16 cellular contexts compared by ENCODE assay signal in genomic region chr7:155809947-155810606, GRCh38. TPM values are rescaled to one million over a fixed set of nuclear protein-coding genes. Genes with fewer than 3 reads are reported as not detected.
DNase-seq lines count a peak whose midpoint lies in the region; ATAC-seq and TF ChIP-seq lines count a peak whose summit lies in the region.
"Had no signal": no experiment of that assay in that cellular context is flagged by ENCODE, and none has a peak within 500 bp of the region (broad histone marks: within the 10 kb centered on the region; RNA-seq: fewer than 3 reads in every experiment).

No MANE protein-coding gene starts in this region.

- H3K9me2 ChIP-seq in GM23338 (ENCODE audit: insufficient read depth): no peaks in the 10 kb centered on the region

- H3K4me3 Mint-ChIP-seq in GM23338 (peak overlapping the region; percentile 56), WTC11 (peak overlapping the region; percentile 35)
- no peak overlapping the region for H3K4me3 Mint-ChIP-seq in activated naive CD4-positive, alpha-beta T cell treated with anti-CD3 and anti-CD28 coated beads, Interleukin-2, amount 10 ng/mL, durations not matched to agents 7 days and 5 days
- H3K4me3 Mint-ChIP-seq in activated naive CD4-positive, alpha-beta T cell treated with anti-CD3 and anti-CD28 coated beads for 36 hours: no peak overlapping the region
- H3K4me3 Mint-ChIP-seq: effector memory CD8-positive, alpha-beta T cell had no signal

- H3K9me3 Mint-ChIP-seq in GM23338: peaks cover 3% of the 10 kb centered on the region
- no peaks in the 10 kb centered on the region for H3K9me3 Mint-ChIP-seq in WTC11
- no peaks in the 10 kb centered on the region for H3K9me3 Mint-ChIP-seq in activated naive CD4-positive, alpha-beta T cell treated with anti-CD3 and anti-CD28 coated beads, Interleukin-2, amount 10 ng/mL, durations not matched to agents 7 days and 5 days
- H3K9me3 Mint-ChIP-seq in activated naive CD4-positive, alpha-beta T cell treated with anti-CD3 and anti-CD28 coated beads for 36 hours: no peaks in the 10 kb centered on the region
- H3K9me3 Mint-ChIP-seq: effector memory CD8-positive, alpha-beta T cell had no signal

- H3K36me3 Mint-ChIP-seq in GM23338 (ENCODE audit: low read depth) (no peaks in the 10 kb centered on the region), WTC11 (no peaks in the 10 kb centered on the region)
- H3K36me3 Mint-ChIP-seq in activated naive CD4-positive, alpha-beta T cell treated with anti-CD3 and anti-CD28 coated beads, Interleukin-2, amount 10 ng/mL, durations not matched to agents 7 days and 5 days: peaks cover 2% of the 10 kb centered on the region
- no peaks in the 10 kb centered on the region for H3K36me3 Mint-ChIP-seq in activated naive CD4-positive, alpha-beta T cell treated with anti-CD3 and anti-CD28 coated beads for 36 hours (ENCODE audit: low read depth)

- no peak for TF ChIP-seq CTCF in GM23338 (conservative IDR thresholded peaks at IDR 0.05; ENCODE audit: low read depth in 2 of 2)
- TF ChIP-seq CTCF in WTC11 (IDR thresholded peaks at IDR 0.05): no peak

- no peaks in the 10 kb centered on the region for H3K36me3 ChIP-seq in GM23338 (ENCODE audit: insufficient read depth)

- 0 out of 2 replicates have a peak overlapping the region, but pooled peaks have one; percentile 10 for H2AFZ ChIP-seq in GM23338
- H2AFZ ChIP-seq: parathyroid adenoma had no signal

- intact Hi-C loops in activated naive CD4-positive, alpha-beta T cell treated with anti-CD3 and anti-CD28 coated beads for 36 hours (cut with micrococcal nuclease): loop anchor here (2.0 to 10.0 kb wide), 8 partner anchors 335 to 1882 kb away; partner anchors contain the start of genes EN2, LMBR1, NOM1 and RNF32

- H3K4me1 Mint-ChIP-seq in GM23338 (peaks cover 60% of the 10 kb centered on the region), WTC11 (peaks cover 60% of the 10 kb centered on the region)
- H3K4me1 Mint-ChIP-seq in activated naive CD4-positive, alpha-beta T cell treated with anti-CD3 and anti-CD28 coated beads, Interleukin-2, amount 10 ng/mL, durations not matched to agents 7 days and 5 days: peaks cover 29% of the 10 kb centered on the region
- peaks cover 36% of the 10 kb centered on the region for H3K4me1 Mint-ChIP-seq in activated naive CD4-positive, alpha-beta T cell treated with anti-CD3 and anti-CD28 coated beads for 36 hours (ENCODE audit: low read depth)

- CTCF ChIA-PET in WTC11 (lab: Charles Lee): interaction anchor here (1.3 kb wide), 1 partner anchor 347 kb away, joined by 4 read pairs; no protein-coding TSS in a partner anchor
- CTCF ChIA-PET in activated naive CD4-positive, alpha-beta T cell treated with anti-CD3 and anti-CD28 coated beads, Interleukin-2, amount 10 ng/mL, durations not matched to agents 7 days and 5 days (lab: Charles Lee): no interaction called here
- CTCF ChIA-PET in activated naive CD4-positive, alpha-beta T cell treated with anti-CD3 and anti-CD28 coated beads for 36 hours (lab: Charles Lee): no interaction called here

- ATAC-seq in GM23338: no peak
- ATAC-seq in WTC11: no peak
- ATAC-seq in left lobe of liver: peak; percentile 23
- ATAC-seq in GM18907 (IDR thresholded peaks at IDR 0.05; ENCODE audit: unreplicated experiment): no peak
- ATAC-seq: effector memory CD8-positive, alpha-beta T cell had no signal

- no peak overlapping the region for H3K27ac ChIP-seq in GM23338 (ENCODE audit: low read depth)
- H3K27ac ChIP-seq: parathyroid adenoma had no signal

- DNase-seq in GM23338 (ENCODE audit: low spot score) (peak; percentile 33), WTC11 (ENCODE audit: low spot score) (no peak), left lobe of liver (ENCODE audit: low spot score) (no peak), retina (peak; percentile 78), NOMO-1 treated with dmso at 0.1 percent for 144 hours (lab: John Stamatoyannopoulos, UW; ENCODE audit: unreplicated experiment) (no peak)
- DNase-seq in activated naive CD4-positive, alpha-beta T cell treated with anti-CD3 and anti-CD28 coated beads, Interleukin-2, amount 10 ng/mL, durations not matched to agents 7 days and 5 days: no peak
- DNase-seq in activated naive CD4-positive, alpha-beta T cell treated with anti-CD3 and anti-CD28 coated beads for 36 hours: no peak
- DNase-seq: effector memory CD8-positive, alpha-beta T cell; HCEC 1CT; MV-4-11; NCI-H446; stimulated activated CD4-positive, alpha-beta T cell treated with anti-CD3 and anti-CD28 coated beads, Interleukin-2, amount 100 ng/mL, for 24 hours had no signal

- H3K79me2 ChIP-seq in GM23338 (replicated peaks; ENCODE audit: insufficient read depth): no peaks in the 10 kb centered on the region
- H3K79me2 ChIP-seq: parathyroid adenoma had no signal

- H4K20me1 ChIP-seq in GM23338 (replicated peaks; ENCODE audit: insufficient read depth): peaks cover 10% of the 10 kb centered on the region; the same call in 1 of the 2 replicates

- POLR2A ChIA-PET in WTC11 (lab: Charles Lee): interaction anchor here (0.7 kb wide), 1 partner anchor 339 kb away, joined by 3 read pairs; no protein-coding TSS in a partner anchor

- peaks cover 47% of the 10 kb centered on the region for H3K4me1 ChIP-seq in GM23338 (ENCODE audit: insufficient read depth)
- H3K4me1 ChIP-seq: parathyroid adenoma had no signal

- H3K4me3 ChIP-seq in GM23338: peak overlapping the region; percentile 55

- no peaks in the 10 kb centered on the region for H3F3A ChIP-seq in GM23338 (replicated peaks; ENCODE audit: low read depth)

- H3K27ac Mint-ChIP-seq in GM23338: no peak overlapping the region
- H3K27ac Mint-ChIP-seq in WTC11: no peak overlapping the region
- no peak overlapping the region for H3K27ac Mint-ChIP-seq in activated naive CD4-positive, alpha-beta T cell treated with anti-CD3 and anti-CD28 coated beads, Interleukin-2, amount 10 ng/mL, durations not matched to agents 7 days and 5 days
- H3K27ac Mint-ChIP-seq in activated naive CD4-positive, alpha-beta T cell treated with anti-CD3 and anti-CD28 coated beads for 36 hours: no peak overlapping the region
- H3K27ac Mint-ChIP-seq: effector memory CD8-positive, alpha-beta T cell had no signal

- peaks cover 98% of the 10 kb centered on the region for H3K27me3 ChIP-seq in GM23338 (ENCODE audit: insufficient read depth)

- H3K4me2 ChIP-seq in GM23338: peak overlapping the region; percentile 80

- peaks cover 93% of the 10 kb centered on the region for H3K27me3 Mint-ChIP-seq in GM23338 (ENCODE audit: insufficient read depth, low read depth, poor library complexity)
- H3K27me3 Mint-ChIP-seq in WTC11 (ENCODE audit: low read depth): peaks cover 95% of the 10 kb centered on the region
- peaks cover 99% of the 10 kb centered on the region for H3K27me3 Mint-ChIP-seq in activated naive CD4-positive, alpha-beta T cell treated with anti-CD3 and anti-CD28 coated beads, Interleukin-2, amount 10 ng/mL, durations not matched to agents 7 days and 5 days
- H3K27me3 Mint-ChIP-seq in activated naive CD4-positive, alpha-beta T cell treated with anti-CD3 and anti-CD28 coated beads for 36 hours (ENCODE audit: low read depth): peaks cover 69% of the 10 kb centered on the region

TF ChIP-seq in GM23338, 12 proteins besides CTCF, POLR2A, EP300 and RAD21:
- TF ChIP-seq EZH2 (IDR thresholded peaks at IDR 0.05; ENCODE audit: low read depth, unreplicated experiment) (peak; percentile 77), STAT1 (IDR thresholded peaks at IDR 0.05; ENCODE audit: unreplicated experiment) (no peak), EZH2phosphoT487 (IDR thresholded peaks at IDR 0.05; ENCODE audit: unreplicated experiment) (peak; percentile 54)

TF ChIP-seq in WTC11, 78 proteins besides CTCF, POLR2A, EP300 and RAD21 (continues in another document):
- TF ChIP-seq AFF4 (CRISPR knock-in tag; IDR thresholded peaks at IDR 0.05; ENCODE audit: borderline replicate concordance): no peak
- TF ChIP-seq IRF1 (CRISPR knock-in tag; IDR thresholded peaks at IDR 0.05): no peak
- no peak for TF ChIP-seq SP1 (CRISPR knock-in tag; conservative IDR thresholded peaks at IDR 0.05)
- TF ChIP-seq ATF3 (CRISPR knock-in tag; conservative IDR thresholded peaks at IDR 0.05): no peak

RNA-seq across cellular contexts. Expression of gene SHH, which starts 2.2 kb away (rescaled TPM):
- not detected in 2 replicates for total RNA-seq in GM23338 (2014; rRNA removed; shearing (Covaris generic))
- not detected in 2 replicates for polyA plus RNA-seq in GM23338 (2016; fragmentation: Nextera tagmentation; extraction: Ambion mirVana)
- total RNA-seq in WTC11 (2021): 0.05 to 0.37 TPM (median 0.26 TPM) in 3 replicates
- total RNA-seq in left lobe of liver: 17.1 TPM
- not detected for total RNA-seq in activated naive CD4-positive, alpha-beta T cell treated with anti-CD3 and anti-CD28 coated beads for 36 hours
- total RNA-seq: RPMI7951; T-helper 1 cell treated with Interleukin-12 subunit alpha and Interleukin-12 subunit beta and Interleukin-4 antibody, amounts not matched to agents 30 ng/mL and 1 ng/mL, for 36 hours had no signal

Comparison
In these comparisons a context has a peak if more than half of its experiments do, and no peak if none do; other contexts are left out.
1. DNase-seq: peak in GM23338 (single experiment) and retina (single experiment); none in WTC11 (single experiment), left lobe of liver (single experiment), NOMO-1 treated with dmso at 0.1 percent for 144 hours (single experiment), activated naive CD4-positive, alpha-beta T cell treated with anti-CD3 and anti-CD28 coated beads, Interleukin-2, amount 10 ng/mL, durations not matched to agents 7 days and 5 days (single experiment) and activated naive CD4-positive, alpha-beta T cell treated with anti-CD3 and anti-CD28 coated beads for 36 hours (single experiment).
2. H3K4me3 Mint-ChIP-seq: peak in GM23338 (single experiment) and WTC11 (single experiment); none in activated naive CD4-positive, alpha-beta T cell treated with anti-CD3 and anti-CD28 coated beads, Interleukin-2, amount 10 ng/mL, durations not matched to agents 7 days and 5 days (single experiment) and activated naive CD4-positive, alpha-beta T cell treated with anti-CD3 and anti-CD28 coated beads for 36 hours (single experiment).
3. RNA of gene SHH, which starts 2.2 kb away (total RNA-seq): 17.1 TPM in left lobe of liver (single experiment); 0.05 to 0.37 TPM in WTC11, not detected in GM23338 and not detected in activated naive CD4-positive, alpha-beta T cell treated with anti-CD3 and anti-CD28 coated beads for 36 hours; every median in the first group is over 10 times any median in the second.